15 cellular contexts compared by ENCODE assay signal in the genomic region with DNA sequence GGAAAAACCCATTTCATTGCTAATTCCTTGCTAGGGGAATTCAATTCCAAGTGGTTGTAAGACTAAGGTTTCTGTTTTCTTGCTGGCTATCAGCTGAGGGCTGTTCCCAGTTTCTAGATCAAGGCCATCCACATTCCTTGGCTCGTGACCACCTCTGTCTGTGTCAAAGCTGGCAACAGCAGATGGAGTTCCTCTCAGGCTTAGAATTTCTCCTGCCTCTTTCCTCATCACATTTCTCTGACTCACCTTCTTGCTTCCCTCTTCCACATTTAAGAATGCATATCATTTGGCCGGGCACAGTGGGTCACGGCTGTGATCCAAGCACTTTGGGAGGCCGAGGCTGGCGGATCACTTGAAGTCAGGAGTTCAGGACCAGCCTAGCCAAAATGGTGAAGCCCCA. TPM values are rescaled to one million over a fixed set of nuclear protein-coding genes. Genes with fewer than 3 reads are reported as not detected.
DNase-seq lines count a peak whose midpoint lies in the region; ATAC-seq and TF ChIP-seq lines count a peak whose summit lies in the region.
"Had no signal": no experiment of that assay in that cellular context is flagged by ENCODE, and none has a peak within 500 bp of the region (broad histone marks: within the 10 kb centered on the region; RNA-seq: fewer than 3 reads in every experiment).

No MANE protein-coding gene starts in this region.

- TF ChIP-seq CTCF in thoracic aorta (IDR thresholded peaks at IDR 0.05) (no peak), HFFc6 (IDR thresholded peaks at IDR 0.05) (no peak)

- H3K4me3 ChIP-seq in thoracic aorta: no peak overlapping the region

- H3K36me3 Mint-ChIP-seq in HFFc6 (ENCODE audit: low read depth): no peaks in the 10 kb centered on the region
- no peaks in the 10 kb centered on the region for H3K36me3 Mint-ChIP-seq in activated naive CD4-positive, alpha-beta T cell treated with anti-CD3 and anti-CD28 coated beads for 36 hours (ENCODE audit: low read depth)

- H3K27me3 ChIP-seq in thoracic aorta (replicated peaks; ENCODE audit: insufficient read depth): no peaks in the 10 kb centered on the region
- H3K27me3 ChIP-seq: BE2C, brain microvascular endothelial cell had no signal

- H3K9me3 Mint-ChIP-seq in HFFc6: peaks cover 4% of the 10 kb centered on the region; the same call in 1 of the 2 replicates
- no peaks in the 10 kb centered on the region for H3K9me3 Mint-ChIP-seq in activated naive CD4-positive, alpha-beta T cell treated with anti-CD3 and anti-CD28 coated beads for 36 hours

- CTCF ChIA-PET in activated naive CD4-positive, alpha-beta T cell treated with anti-CD3 and anti-CD28 coated beads for 36 hours (lab: Charles Lee): no interaction called here

- H3K4me1 ChIP-seq in thoracic aorta (ENCODE audit: control insufficient read depth in 1 of 2, low read depth in 2 of 2): no peaks in the 10 kb centered on the region

- H3K27me3 Mint-ChIP-seq in HFFc6 (ENCODE audit: insufficient read depth): peaks cover 9% of the 10 kb centered on the region
- H3K27me3 Mint-ChIP-seq in activated naive CD4-positive, alpha-beta T cell treated with anti-CD3 and anti-CD28 coated beads for 36 hours (ENCODE audit: low read depth): peaks cover 9% of the 10 kb centered on the region
- H3K27me3 Mint-ChIP-seq: progenitor cell of endocrine pancreas had no signal

- DNase-seq in HT1080 (ENCODE audit: low read depth): peak; percentile 49
- peak; percentile 61 for DNase-seq in fibroblast of gingiva (ENCODE audit: low read depth)
- peak; percentile 56 for DNase-seq in middle frontal gyrus (ENCODE audit: extremely low spot score, low spot score)
- DNase-seq in thoracic aorta (ENCODE audit: low spot score): no peak
- no peak for DNase-seq in HFFc6
- no peak for DNase-seq in activated naive CD4-positive, alpha-beta T cell treated with anti-CD3 and anti-CD28 coated beads for 36 hours
- DNase-seq in retina: no peak
- DNase-seq: activated effector memory CD4-positive, alpha-beta T cell treated with Interleukin-2 at 50 U/mL for 16 hours; BE2C; brain microvascular endothelial cell; effector CD8-positive, alpha-beta T cell; NCI-H1930; NCI-H69 had no signal

- ATAC-seq in thoracic aorta (ENCODE audit: insufficient number of reproducible peaks, low FRiP score, low read depth): peak; percentile 74
- no peak for ATAC-seq in GM19397 (IDR thresholded peaks at IDR 0.05; ENCODE audit: unreplicated experiment)

- H3K4me1 Mint-ChIP-seq in HFFc6 (ENCODE audit: low read depth): peaks cover 13% of the 10 kb centered on the region
- no peaks in the 10 kb centered on the region for H3K4me1 Mint-ChIP-seq in activated naive CD4-positive, alpha-beta T cell treated with anti-CD3 and anti-CD28 coated beads for 36 hours (ENCODE audit: low read depth)

- H3K36me3 ChIP-seq in thoracic aorta: no peaks in the 10 kb centered on the region
- H3K36me3 ChIP-seq: BE2C, brain microvascular endothelial cell had no signal

- no peak overlapping the region for H3K4me3 Mint-ChIP-seq in HFFc6
- no peak overlapping the region for H3K4me3 Mint-ChIP-seq in activated naive CD4-positive, alpha-beta T cell treated with anti-CD3 and anti-CD28 coated beads for 36 hours

- no peak overlapping the region for H3K27ac ChIP-seq in thoracic aorta
- H3K27ac ChIP-seq: brain microvascular endothelial cell had no signal

- no peaks in the 10 kb centered on the region for H3K9me3 ChIP-seq in thoracic aorta
- H3K9me3 ChIP-seq: BE2C had no signal

- no peak overlapping the region for H3K27ac Mint-ChIP-seq in HFFc6
- no peak overlapping the region for H3K27ac Mint-ChIP-seq in activated naive CD4-positive, alpha-beta T cell treated with anti-CD3 and anti-CD28 coated beads for 36 hours
- H3K27ac Mint-ChIP-seq: progenitor cell of endocrine pancreas had no signal

- intact Hi-C loops in activated naive CD4-positive, alpha-beta T cell treated with anti-CD3 and anti-CD28 coated beads for 36 hours (cut with micrococcal nuclease): no loop called here

RNA-seq across cellular contexts. Expression of a gene that starts 19.0 kb away (rescaled TPM):
- 12.6 and 16.6 TPM in 2 replicates for total RNA-seq in HT1080 (2014; rRNA removed; shearing (Covaris generic))
- polyA plus RNA-seq in HT1080 (2015; cell fraction: cytosol; rRNA removed): 8.2 and 8.6 TPM in 2 replicates
- polyA plus RNA-seq in HT1080 (2015; cell fraction: nucleus; rRNA removed): 8.4 and 10.3 TPM in 2 replicates
- 100 to 1,000 TPM in 1 of 2 donors, 10 to 100 TPM in 1; 87.4 to 104 TPM for total RNA-seq in thoracic aorta
- 10 to 100 TPM; 23.0 to 28.2 (median 25.7) TPM for total RNA-seq in HFFc6 (2021; fragmentation: NEBNext Ultra II Directional; extraction: Animal tissue kit (Norgen Biotek cat#: 25700))
- under 1 TPM in 1 of 2 experiments, not detected in 1; 0.35 TPM for total RNA-seq in activated naive CD4-positive, alpha-beta T cell treated with anti-CD3 and anti-CD28 coated beads for 36 hours

Comparison
In these comparisons a context has a peak if more than half of its experiments do, and no peak if none do; other contexts are left out.
1. DNase-seq: peak in HT1080 (single experiment), fibroblast of gingiva (single experiment) and middle frontal gyrus (single experiment); none in thoracic aorta (single experiment), HFFc6 (single experiment), activated naive CD4-positive, alpha-beta T cell treated with anti-CD3 and anti-CD28 coated beads for 36 hours (single experiment) and retina (single experiment).
2. RNA of a gene that starts 19.0 kb away (total RNA-seq): 87.4 to 104 TPM in thoracic aorta, 23.0 to 28.2 TPM in HFFc6 and 12.6 to 16.6 TPM in HT1080; 0.35 TPM in activated naive CD4-positive, alpha-beta T cell treated with anti-CD3 and anti-CD28 coated beads for 36 hours; every median in the first group is over 10 times any median in the second.